Comparison of ENCODE assay signal across 7 cellular contexts in the genomic region with DNA sequence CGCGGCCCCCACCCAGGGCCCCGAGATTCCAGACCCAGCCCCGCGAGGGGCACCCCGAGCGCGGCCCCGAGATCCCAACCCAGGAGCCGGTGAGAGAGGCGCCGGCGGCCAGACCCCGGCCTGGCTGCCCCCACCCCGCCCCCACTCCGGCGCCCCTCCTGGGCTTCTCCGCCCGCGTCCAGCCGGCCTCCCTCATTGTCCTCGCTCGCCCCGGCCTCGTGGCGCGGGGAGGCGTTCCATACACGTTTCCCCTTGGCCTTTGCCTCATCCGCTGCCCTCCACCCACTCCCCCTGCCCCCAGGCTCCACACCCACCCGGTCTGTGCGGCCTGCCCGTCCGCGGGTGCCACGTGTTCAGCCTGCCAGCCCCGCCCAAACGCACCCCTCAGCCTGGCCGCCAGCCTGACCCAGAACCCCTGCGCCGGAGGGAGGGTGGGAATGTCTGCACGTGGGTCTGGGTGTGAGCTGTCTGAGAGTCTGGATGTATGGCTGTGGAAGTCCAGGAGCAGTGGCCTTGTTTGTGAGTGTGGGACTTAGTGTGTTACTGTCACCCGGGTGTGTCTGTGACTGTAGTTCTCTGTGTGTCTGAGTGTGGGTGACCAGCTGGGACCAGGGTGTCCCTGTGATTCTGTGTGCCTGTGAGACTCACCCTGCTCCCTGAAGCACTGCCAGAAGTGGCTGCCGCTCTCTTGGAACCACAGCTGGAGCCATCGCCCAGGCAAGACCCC. TPM values are rescaled to one million over a fixed set of nuclear protein-coding genes. Genes with fewer than 3 reads are reported as not detected.
DNase-seq lines count a peak whose midpoint lies in the region; ATAC-seq and TF ChIP-seq lines count a peak whose summit lies in the region.

No MANE protein-coding gene starts in this region.

- H3K4me1 Mint-ChIP-seq in WTC11, result peaks cover 31% of the 10 kb centered on the region
- peaks cover 30 to 50% (median 40%) of the 10 kb centered on the region in 4 donors for H3K4me1 Mint-ChIP-seq in naive thymus-derived CD8-positive, alpha-beta T cell

- peak overlapping the region; percentile 84 for H3K4me3 Mint-ChIP-seq in WTC11
- peak overlapping the region; percentile 74 to 91 (median 85) for H3K4me3 Mint-ChIP-seq in naive thymus-derived CD8-positive, alpha-beta T cell

- no peak for TF ChIP-seq CTCF in WTC11 (IDR thresholded peaks at IDR 0.05)

- no peaks in the 10 kb centered on the region for H3K9me3 ChIP-seq in HUES64 (ENCODE audit: insufficient read depth, low read depth, low read length)
- H3K9me3 ChIP-seq in esophagus (ENCODE audit: control insufficient read depth in 2 of 2, insufficient read depth in 1 of 2, low read depth in 1 of 2, low read length in 1 of 2), result no peaks in the 10 kb centered on the region

- H3K9ac ChIP-seq in HUES64 (ENCODE audit: low read depth, low read length), result peak overlapping the region; percentile 77

- POLR2A ChIA-PET in WTC11 (lab: Charles Lee), result interaction anchor here (0.6 kb wide), 1 partner anchor 9 kb away, joined by 3 read pairs; no protein-coding TSS in a partner anchor
- POLR2A ChIA-PET in naive thymus-derived CD8-positive, alpha-beta T cell (lab: Charles Lee), result no interaction called here

- CTCF ChIA-PET in WTC11 (lab: Charles Lee), result interaction anchor here (1.1 kb wide), 1 partner anchor 13 kb away, joined by 4 read pairs; no protein-coding TSS in a partner anchor

- H3K4me3 ChIP-seq in HUES64 (ENCODE audit: low read length), result peak overlapping the region; percentile 88
- H3K4me3 ChIP-seq in esophagus (ENCODE audit: low read depth in 1 of 2, low read length in 2 of 2), result peak overlapping the region; percentile 57 to 74

- WGBS in HUES64, result 4% methylated on average over 45 of the region's 45 CpGs
- 2% methylated on average over 36 to 45 of the region's 45 CpGs for whole genome bisulfite sequencing in esophagus, 2 donors

- H3K27me3 Mint-ChIP-seq in WTC11 (ENCODE audit: low read depth), result no peaks in the 10 kb centered on the region; the same call in 1 of the 2 replicates
- peaks cover 3 to 19% (median 11%) of the 10 kb centered on the region in 5 donors for H3K27me3 Mint-ChIP-seq in naive thymus-derived CD8-positive, alpha-beta T cell

- DNase-seq in ELF-1 (ENCODE audit: low read depth, low spot score) (peak; percentile 40), WTC11 (ENCODE audit: low spot score) (peak; percentile 49), NOMO-1 (lab: John Stamatoyannopoulos, UW; ENCODE audit: unreplicated experiment in 2 of 2) (no peak)
- DNase-seq in naive thymus-derived CD8-positive, alpha-beta T cell, result no peak

- H3K36me3 ChIP-seq in HUES64 (ENCODE audit: insufficient read depth, low read length) (peaks cover 44% of the 10 kb centered on the region), esophagus (ENCODE audit: control insufficient read depth in 2 of 2, insufficient read depth in 2 of 2, low read length in 1 of 2) (peaks cover 6 to 27% of the 10 kb centered on the region in 2 donors)

- H3K27ac ChIP-seq in HUES64 (ENCODE audit: low read depth, low read length), result no peak overlapping the region
- H3K27ac ChIP-seq in esophagus (ENCODE audit: low read depth in 2 of 2, low read length in 1 of 2), result peak overlapping the region; percentile 57 to 85

- H3K4me1 ChIP-seq in HUES64 (ENCODE audit: insufficient read depth, low read length) (peaks cover 16% of the 10 kb centered on the region; the same call in 1 of the 2 replicates), esophagus (ENCODE audit: control insufficient read depth in 2 of 2, insufficient read depth in 2 of 2, low read length in 1 of 2) (peaks cover 18 to 45% of the 10 kb centered on the region in 2 donors)

- H3K36me3 Mint-ChIP-seq in WTC11, result peaks cover 25% of the 10 kb centered on the region
- H3K36me3 Mint-ChIP-seq in naive thymus-derived CD8-positive, alpha-beta T cell, result peaks cover 0 to 28% (median 11%) of the 10 kb centered on the region in 3 donors

- H3K27me3 ChIP-seq in HUES64 (ENCODE audit: insufficient read depth, low read length) (no peaks in the 10 kb centered on the region), esophagus (ENCODE audit: control insufficient read depth in 1 of 2, insufficient read depth in 2 of 2, low read length in 2 of 2) (no peaks in the 10 kb centered on the region)

- no peaks in the 10 kb centered on the region for H3K9me3 Mint-ChIP-seq in WTC11
- no peaks in the 10 kb centered on the region for H3K9me3 Mint-ChIP-seq in naive thymus-derived CD8-positive, alpha-beta T cell

- ATAC-seq in WTC11 (no peak), HG03442 (IDR thresholded peaks at IDR 0.05; ENCODE audit: unreplicated experiment) (no peak)
- no peak for ATAC-seq in naive thymus-derived CD8-positive, alpha-beta T cell

- H3K27ac Mint-ChIP-seq in WTC11, result peak overlapping the region; percentile 22; the same call in 1 of the 2 replicates
- peak overlapping the region in 5 of 10 donors; percentile 43 to 63 (median 53) for H3K27ac Mint-ChIP-seq in naive thymus-derived CD8-positive, alpha-beta T cell

TF ChIP-seq in WTC11, 78 proteins besides CTCF, POLR2A, EP300 and RAD21 (continues in another document):
- TF ChIP-seq SMAD3 (CRISPR knock-in tag; IDR thresholded peaks at IDR 0.05; ENCODE audit: borderline replicate concordance), result peak; percentile 59; the same call in 1 of the 2 replicates
- TF ChIP-seq, protein P1, sequence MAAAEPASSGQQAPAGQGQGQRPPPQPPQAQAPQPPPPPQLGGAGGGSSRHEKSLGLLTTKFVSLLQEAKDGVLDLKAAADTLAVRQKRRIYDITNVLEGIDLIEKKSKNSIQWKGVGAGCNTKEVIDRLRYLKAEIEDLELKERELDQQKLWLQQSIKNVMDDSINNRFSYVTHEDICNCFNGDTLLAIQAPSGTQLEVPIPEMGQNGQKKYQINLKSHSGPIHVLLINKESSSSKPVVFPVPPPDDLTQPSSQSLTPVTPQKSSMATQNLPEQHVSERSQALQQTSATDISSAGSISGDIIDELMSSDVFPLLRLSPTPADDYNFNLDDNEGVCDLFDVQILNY (CRISPR knock-in tag; IDR thresholded peaks at IDR 0.05), result no peak
- TF ChIP-seq, protein P2, sequence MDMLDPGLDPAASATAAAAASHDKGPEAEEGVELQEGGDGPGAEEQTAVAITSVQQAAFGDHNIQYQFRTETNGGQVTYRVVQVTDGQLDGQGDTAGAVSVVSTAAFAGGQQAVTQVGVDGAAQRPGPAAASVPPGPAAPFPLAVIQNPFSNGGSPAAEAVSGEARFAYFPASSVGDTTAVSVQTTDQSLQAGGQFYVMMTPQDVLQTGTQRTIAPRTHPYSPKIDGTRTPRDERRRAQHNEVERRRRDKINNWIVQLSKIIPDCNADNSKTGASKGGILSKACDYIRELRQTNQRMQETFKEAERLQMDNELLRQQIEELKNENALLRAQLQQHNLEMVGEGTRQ (CRISPR knock-in tag; IDR thresholded peaks at IDR 0.05), result peak; percentile 79
- TF ChIP-seq, protein P3, sequence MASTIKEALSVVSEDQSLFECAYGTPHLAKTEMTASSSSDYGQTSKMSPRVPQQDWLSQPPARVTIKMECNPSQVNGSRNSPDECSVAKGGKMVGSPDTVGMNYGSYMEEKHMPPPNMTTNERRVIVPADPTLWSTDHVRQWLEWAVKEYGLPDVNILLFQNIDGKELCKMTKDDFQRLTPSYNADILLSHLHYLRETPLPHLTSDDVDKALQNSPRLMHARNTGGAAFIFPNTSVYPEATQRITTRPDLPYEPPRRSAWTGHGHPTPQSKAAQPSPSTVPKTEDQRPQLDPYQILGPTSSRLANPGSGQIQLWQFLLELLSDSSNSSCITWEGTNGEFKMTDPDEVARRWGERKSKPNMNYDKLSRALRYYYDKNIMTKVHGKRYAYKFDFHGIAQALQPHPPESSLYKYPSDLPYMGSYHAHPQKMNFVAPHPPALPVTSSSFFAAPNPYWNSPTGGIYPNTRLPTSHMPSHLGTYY (CRISPR knock-in tag; IDR thresholded peaks at IDR 0.05), result no peak
- TF ChIP-seq KAT7 (CRISPR knock-in tag; IDR thresholded peaks at IDR 0.05; ENCODE audit: borderline replicate concordance), result no peak
- no peak for TF ChIP-seq TP53 (CRISPR knock-in tag; IDR thresholded peaks at IDR 0.05)
- TF ChIP-seq, protein P4, sequence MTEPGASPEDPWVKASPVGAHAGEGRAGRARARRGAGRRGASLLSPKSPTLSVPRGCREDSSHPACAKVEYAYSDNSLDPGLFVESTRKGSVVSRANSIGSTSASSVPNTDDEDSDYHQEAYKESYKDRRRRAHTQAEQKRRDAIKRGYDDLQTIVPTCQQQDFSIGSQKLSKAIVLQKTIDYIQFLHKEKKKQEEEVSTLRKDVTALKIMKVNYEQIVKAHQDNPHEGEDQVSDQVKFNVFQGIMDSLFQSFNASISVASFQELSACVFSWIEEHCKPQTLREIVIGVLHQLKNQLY (CRISPR knock-in tag; IDR thresholded peaks at IDR 0.05), result no peak
- TF ChIP-seq ZNF416 (CRISPR knock-in tag; IDR thresholded peaks at IDR 0.05), result no peak
- peak; percentile 34; the same call in 1 of the 2 replicates for TF ChIP-seq FOXK1 (CRISPR knock-in tag; IDR thresholded peaks at IDR 0.05)

RNA-seq across cellular contexts. Expression of a gene that starts 0.7 kb away (rescaled TPM):
- 55.9 TPM for polyA plus RNA-seq in HUES64 (2013, experiment 1 of 2)
- polyA plus RNA-seq in HUES64 (2013, experiment 2 of 2), result 64.7 TPM
- total RNA-seq in WTC11 (2021), result 66.7 to 72.2 TPM (median 66.9 TPM) in 3 replicates
- polyA plus RNA-seq in esophagus, result 10 to 100 TPM; 22.7 to 30.6 TPM
- under 1 TPM; 0.38 to 0.83 TPM for total RNA-seq in naive thymus-derived CD8-positive, alpha-beta T cell
- under 1 TPM in 2 of 3 donors, not detected in 1; 0.11 to 0.25 TPM for polyA plus RNA-seq in naive thymus-derived CD8-positive, alpha-beta T cell

RNA-seq across cellular contexts. Expression of a gene that starts 4.9 kb away (rescaled TPM):
- polyA plus RNA-seq in HUES64 (2013, experiment 1 of 2), result 126 TPM
- 103 TPM for polyA plus RNA-seq in HUES64 (2013, experiment 2 of 2)
- 108 to 115 TPM (median 110 TPM) in 3 replicates for total RNA-seq in WTC11 (2021)
- polyA plus RNA-seq in esophagus, result 100 to 1,000 TPM in 1 of 2 donors, 10 to 100 TPM in 1; 66.1 to 124 TPM
- total RNA-seq in naive thymus-derived CD8-positive, alpha-beta T cell, result 10 to 100 TPM; 55.8 to 59.6 TPM
- 100 to 1,000 TPM; 149 to 213 (median 166) TPM for polyA plus RNA-seq in naive thymus-derived CD8-positive, alpha-beta T cell

RNA-seq across cellular contexts. Expression of a gene that starts 9.9 kb away (rescaled TPM):
- 46.3 TPM for polyA plus RNA-seq in HUES64 (2013, experiment 1 of 2)
- polyA plus RNA-seq in HUES64 (2013, experiment 2 of 2), result 36.1 TPM
- 47.6 to 57.5 TPM (median 51.5 TPM) in 3 replicates for total RNA-seq in WTC11 (2021)
- 10 to 100 TPM; 14.2 to 17.9 TPM for polyA plus RNA-seq in esophagus
- 10 to 100 TPM; 34.5 to 37.7 TPM for total RNA-seq in naive thymus-derived CD8-positive, alpha-beta T cell
- 10 to 100 TPM; 30.2 to 40.4 (median 35.7) TPM for polyA plus RNA-seq in naive thymus-derived CD8-positive, alpha-beta T cell

RNA-seq across cellular contexts. Expression of a gene that starts 11.7 kb away (rescaled TPM):
- 5.8 TPM for polyA plus RNA-seq in HUES64 (2013, experiment 1 of 2)
- 7.7 TPM for polyA plus RNA-seq in HUES64 (2013, experiment 2 of 2)
- total RNA-seq in WTC11 (2021), result 12.1 to 20.1 TPM (median 19.2 TPM) in 3 replicates
- polyA plus RNA-seq in esophagus, result 1 to 10 TPM; 4.0 to 7.5 TPM
- 1 to 10 TPM; 1.9 to 2.5 TPM for total RNA-seq in naive thymus-derived CD8-positive, alpha-beta T cell
- under 1 TPM in 2 of 3 donors, not detected in 1; 0.29 to 0.61 TPM for polyA plus RNA-seq in naive thymus-derived CD8-positive, alpha-beta T cell

RNA-seq across cellular contexts. Expression of a gene that starts 32.9 kb away (rescaled TPM):
- polyA plus RNA-seq in HUES64 (2013, experiment 1 of 2), result 16.5 TPM
- polyA plus RNA-seq in HUES64 (2013, experiment 2 of 2), result 12.1 TPM
- total RNA-seq in WTC11 (2021), result 17.8 to 24.2 TPM (median 19.1 TPM) in 3 replicates
- polyA plus RNA-seq in esophagus, result 10 to 100 TPM; 18.1 to 22.1 TPM
- 10 to 100 TPM; 20.5 to 24.1 TPM for total RNA-seq in naive thymus-derived CD8-positive, alpha-beta T cell
- polyA plus RNA-seq in naive thymus-derived CD8-positive, alpha-beta T cell, result 10 to 100 TPM; 13.8 to 14.5 (median 14.4) TPM

Comparison
In these comparisons a context has a peak if more than half of its experiments do, and no peak if none do; other contexts are left out.
1. DNase-seq: peak in ELF-1 (single experiment) and WTC11 (single experiment); none in naive thymus-derived CD8-positive, alpha-beta T cell (0 of 10) and NOMO-1 (0 of 2).
2. RNA of a gene that starts 0.7 kb away (total RNA-seq): 66.7 to 72.2 TPM in WTC11; 0.38 to 0.83 TPM in naive thymus-derived CD8-positive, alpha-beta T cell; every median in the first group is over 10 times any median in the second.